ENCODE assay signal across 1 cellular context in the genomic region with DNA sequence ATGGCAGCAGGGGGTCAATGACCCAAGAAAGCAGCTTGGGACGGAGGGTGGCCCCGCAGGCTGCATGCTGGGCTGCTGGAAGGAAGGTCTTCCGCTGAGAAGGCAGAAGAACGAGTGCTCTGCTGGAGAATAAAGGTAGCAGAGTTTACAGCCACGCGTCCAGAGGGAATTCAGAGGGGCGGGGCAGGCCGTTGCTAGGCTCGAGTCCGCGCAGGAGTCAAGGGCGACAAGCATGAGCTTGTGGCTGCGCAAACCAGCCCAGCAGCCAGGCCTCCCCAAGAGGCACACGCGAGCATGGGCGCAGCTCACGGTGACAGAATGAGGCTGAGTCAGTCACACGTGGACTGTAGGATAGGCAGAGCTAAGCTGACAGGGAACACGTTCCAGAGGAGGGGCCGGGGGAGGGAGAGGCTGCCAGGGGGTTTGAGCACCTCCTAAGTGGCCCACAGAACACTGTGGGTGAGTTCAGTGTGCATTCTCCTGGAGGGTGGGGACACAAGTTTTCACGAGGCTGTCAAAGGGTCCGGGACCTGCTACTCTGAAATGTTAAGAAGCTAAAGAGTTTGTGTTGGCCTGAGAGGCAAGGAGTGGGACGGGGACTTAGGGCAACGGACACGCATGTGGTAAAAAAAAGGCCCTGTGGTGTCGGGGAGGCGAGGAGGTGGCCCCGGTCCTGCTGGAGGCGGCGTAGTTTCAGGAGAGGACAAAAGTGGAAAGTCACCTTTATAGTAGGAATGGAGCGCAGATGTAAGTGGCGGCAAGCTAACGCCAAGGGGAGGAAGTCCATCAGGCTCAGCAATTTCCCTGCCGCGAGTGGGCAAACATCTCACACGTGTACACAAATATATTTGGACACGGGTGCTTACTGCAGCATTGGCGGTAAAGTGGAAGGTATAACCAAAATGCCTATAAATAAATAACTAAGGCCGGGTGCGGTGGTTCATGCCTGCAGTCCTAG.
TF ChIP-seq lines count a peak whose summit lies in the region.

No MANE protein-coding gene starts in this region.

TF ChIP-seq in K562, 482 proteins besides CTCF, POLR2A, EP300 and RAD21 (continued from another document and continues in another):
- TF ChIP-seq, protein P1, sequence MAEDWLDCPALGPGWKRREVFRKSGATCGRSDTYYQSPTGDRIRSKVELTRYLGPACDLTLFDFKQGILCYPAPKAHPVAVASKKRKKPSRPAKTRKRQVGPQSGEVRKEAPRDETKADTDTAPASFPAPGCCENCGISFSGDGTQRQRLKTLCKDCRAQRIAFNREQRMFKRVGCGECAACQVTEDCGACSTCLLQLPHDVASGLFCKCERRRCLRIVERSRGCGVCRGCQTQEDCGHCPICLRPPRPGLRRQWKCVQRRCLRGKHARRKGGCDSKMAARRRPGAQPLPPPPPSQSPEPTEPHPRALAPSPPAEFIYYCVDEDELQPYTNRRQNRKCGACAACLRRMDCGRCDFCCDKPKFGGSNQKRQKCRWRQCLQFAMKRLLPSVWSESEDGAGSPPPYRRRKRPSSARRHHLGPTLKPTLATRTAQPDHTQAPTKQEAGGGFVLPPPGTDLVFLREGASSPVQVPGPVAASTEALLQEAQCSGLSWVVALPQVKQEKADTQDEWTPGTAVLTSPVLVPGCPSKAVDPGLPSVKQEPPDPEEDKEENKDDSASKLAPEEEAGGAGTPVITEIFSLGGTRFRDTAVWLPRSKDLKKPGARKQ (CRISPR knock-in tag; IDR thresholded peaks at IDR 0.05) = no peak
- TF ChIP-seq MCM5 (IDR thresholded peaks at IDR 0.05; ENCODE audit: low read depth) = no peak
- no peak for TF ChIP-seq ZNF766 (CRISPR knock-in tag; conservative IDR thresholded peaks at IDR 0.05)
- TF ChIP-seq SUPT5H (IDR thresholded peaks at IDR 0.05) = peak; percentile 31; the same call in 1 of the 2 replicates
- TF ChIP-seq RFX7 (CRISPR knock-in tag; IDR thresholded peaks at IDR 0.05) = no peak
- peak; percentile 73 for TF ChIP-seq POLR2G (IDR thresholded peaks at IDR 0.05; ENCODE audit: low read depth, low read length)
- TF ChIP-seq NBN (IDR thresholded peaks at IDR 0.05; ENCODE audit: low read depth) = no peak
- TF ChIP-seq, protein P2, sequence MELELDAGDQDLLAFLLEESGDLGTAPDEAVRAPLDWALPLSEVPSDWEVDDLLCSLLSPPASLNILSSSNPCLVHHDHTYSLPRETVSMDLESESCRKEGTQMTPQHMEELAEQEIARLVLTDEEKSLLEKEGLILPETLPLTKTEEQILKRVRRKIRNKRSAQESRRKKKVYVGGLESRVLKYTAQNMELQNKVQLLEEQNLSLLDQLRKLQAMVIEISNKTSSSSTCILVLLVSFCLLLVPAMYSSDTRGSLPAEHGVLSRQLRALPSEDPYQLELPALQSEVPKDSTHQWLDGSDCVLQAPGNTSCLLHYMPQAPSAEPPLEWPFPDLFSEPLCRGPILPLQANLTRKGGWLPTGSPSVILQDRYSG (tag; conservative IDR thresholded peaks at IDR 0.05; ENCODE audit: low read depth) = no peak
- no peak for TF ChIP-seq ELF4 (CRISPR knock-in tag; IDR thresholded peaks at IDR 0.05)
- TF ChIP-seq ZNF134 (CRISPR knock-in tag; conservative IDR thresholded peaks at IDR 0.05) = no peak
- TF ChIP-seq ZKSCAN8 (CRISPR knock-in tag; IDR thresholded peaks at IDR 0.05) = no peak
- no peak for TF ChIP-seq NEUROD1 (IDR thresholded peaks at IDR 0.05; ENCODE audit: borderline replicate concordance, low read depth, low read length, partially characterized antibody)
- TF ChIP-seq PYGO2 (tag; IDR thresholded peaks at IDR 0.05) = no peak
- peak; percentile 70 for TF ChIP-seq RBFOX2 (IDR thresholded peaks at IDR 0.05; ENCODE audit: low read depth, low read length)
- TF ChIP-seq U2AF2 (optimal IDR thresholded peaks at IDR 0.05; ENCODE audit: low read depth, low read length) = no peak
- no peak for TF ChIP-seq KDM1A (IDR thresholded peaks at IDR 0.05)
- no peak for TF ChIP-seq ZSCAN29 (IDR thresholded peaks at IDR 0.05)
- TF ChIP-seq SIX5 (IDR thresholded peaks at IDR 0.05; ENCODE audit: borderline replicate concordance in 1 of 2, insufficient read depth in 1 of 2, low read depth in 1 of 2, low read length in 2 of 2) = no peak
- TF ChIP-seq, protein P3, sequence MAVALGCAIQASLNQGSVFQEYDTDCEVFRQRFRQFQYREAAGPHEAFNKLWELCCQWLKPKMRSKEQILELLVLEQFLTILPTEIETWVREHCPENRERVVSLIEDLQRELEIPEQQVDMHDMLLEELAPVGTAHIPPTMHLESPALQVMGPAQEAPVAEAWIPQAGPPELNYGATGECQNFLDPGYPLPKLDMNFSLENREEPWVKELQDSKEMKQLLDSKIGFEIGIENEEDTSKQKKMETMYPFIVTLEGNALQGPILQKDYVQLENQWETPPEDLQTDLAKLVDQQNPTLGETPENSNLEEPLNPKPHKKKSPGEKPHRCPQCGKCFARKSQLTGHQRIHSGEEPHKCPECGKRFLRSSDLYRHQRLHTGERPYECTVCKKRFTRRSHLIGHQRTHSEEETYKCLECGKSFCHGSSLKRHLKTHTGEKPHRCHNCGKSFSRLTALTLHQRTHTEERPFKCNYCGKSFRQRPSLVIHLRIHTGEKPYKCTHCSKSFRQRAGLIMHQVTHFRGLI (CRISPR knock-in tag; IDR thresholded peaks at IDR 0.05) = no peak
- peak; percentile 88 for TF ChIP-seq MYC (IDR thresholded peaks at IDR 0.05; ENCODE audit: low read depth, low read length)
- no peak for TF ChIP-seq MYC (CRISPR knock-in tag; IDR thresholded peaks at IDR 0.05; ENCODE audit: borderline replicate concordance, low read depth)
- no peak for TF ChIP-seq ZNF354B (CRISPR knock-in tag; IDR thresholded peaks at IDR 0.05)
- no peak for TF ChIP-seq CBFA2T3 (IDR thresholded peaks at IDR 0.05)
- no peak for TF ChIP-seq CC2D1A (IDR thresholded peaks at IDR 0.05)
- TF ChIP-seq CHCHD3 (CRISPR knock-in tag; IDR thresholded peaks at IDR 0.05) = no peak
- TF ChIP-seq ZNF436 (CRISPR knock-in tag; IDR thresholded peaks at IDR 0.05) = no peak
- peak in 1 of 2 experiments; percentile 90; a peak in 1 of 4 replicates for TF ChIP-seq HDAC1 (IDR thresholded peaks at IDR 0.05)
- TF ChIP-seq STAT5B (CRISPR knock-in tag; IDR thresholded peaks at IDR 0.05) = no peak
- peak; percentile 42; the same call in 1 of the 2 replicates for TF ChIP-seq ZNF24 (IDR thresholded peaks at IDR 0.05)
- no peak for TF ChIP-seq ZNF830 (CRISPR knock-in tag; IDR thresholded peaks at IDR 0.05)
- TF ChIP-seq TCF7 (IDR thresholded peaks at IDR 0.05; ENCODE audit: borderline replicate concordance) = no peak
- no peak for TF ChIP-seq BCL6 (CRISPR knock-in tag; IDR thresholded peaks at IDR 0.05)
- TF ChIP-seq, protein P4, sequence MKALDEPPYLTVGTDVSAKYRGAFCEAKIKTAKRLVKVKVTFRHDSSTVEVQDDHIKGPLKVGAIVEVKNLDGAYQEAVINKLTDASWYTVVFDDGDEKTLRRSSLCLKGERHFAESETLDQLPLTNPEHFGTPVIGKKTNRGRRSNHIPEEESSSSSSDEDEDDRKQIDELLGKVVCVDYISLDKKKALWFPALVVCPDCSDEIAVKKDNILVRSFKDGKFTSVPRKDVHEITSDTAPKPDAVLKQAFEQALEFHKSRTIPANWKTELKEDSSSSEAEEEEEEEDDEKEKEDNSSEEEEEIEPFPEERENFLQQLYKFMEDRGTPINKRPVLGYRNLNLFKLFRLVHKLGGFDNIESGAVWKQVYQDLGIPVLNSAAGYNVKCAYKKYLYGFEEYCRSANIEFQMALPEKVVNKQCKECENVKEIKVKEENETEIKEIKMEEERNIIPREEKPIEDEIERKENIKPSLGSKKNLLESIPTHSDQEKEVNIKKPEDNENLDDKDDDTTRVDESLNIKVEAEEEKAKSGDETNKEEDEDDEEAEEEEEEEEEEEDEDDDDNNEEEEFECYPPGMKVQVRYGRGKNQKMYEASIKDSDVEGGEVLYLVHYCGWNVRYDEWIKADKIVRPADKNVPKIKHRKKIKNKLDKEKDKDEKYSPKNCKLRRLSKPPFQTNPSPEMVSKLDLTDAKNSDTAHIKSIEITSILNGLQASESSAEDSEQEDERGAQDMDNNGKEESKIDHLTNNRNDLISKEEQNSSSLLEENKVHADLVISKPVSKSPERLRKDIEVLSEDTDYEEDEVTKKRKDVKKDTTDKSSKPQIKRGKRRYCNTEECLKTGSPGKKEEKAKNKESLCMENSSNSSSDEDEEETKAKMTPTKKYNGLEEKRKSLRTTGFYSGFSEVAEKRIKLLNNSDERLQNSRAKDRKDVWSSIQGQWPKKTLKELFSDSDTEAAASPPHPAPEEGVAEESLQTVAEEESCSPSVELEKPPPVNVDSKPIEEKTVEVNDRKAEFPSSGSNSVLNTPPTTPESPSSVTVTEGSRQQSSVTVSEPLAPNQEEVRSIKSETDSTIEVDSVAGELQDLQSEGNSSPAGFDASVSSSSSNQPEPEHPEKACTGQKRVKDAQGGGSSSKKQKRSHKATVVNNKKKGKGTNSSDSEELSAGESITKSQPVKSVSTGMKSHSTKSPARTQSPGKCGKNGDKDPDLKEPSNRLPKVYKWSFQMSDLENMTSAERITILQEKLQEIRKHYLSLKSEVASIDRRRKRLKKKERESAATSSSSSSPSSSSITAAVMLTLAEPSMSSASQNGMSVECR (CRISPR knock-in tag; IDR thresholded peaks at IDR 0.05) = peak; percentile 96
- TF ChIP-seq MTA3 (IDR thresholded peaks at IDR 0.05; ENCODE audit: borderline replicate concordance) = peak; percentile 59; the same call in 1 of the 2 replicates
- TF ChIP-seq, protein P5, sequence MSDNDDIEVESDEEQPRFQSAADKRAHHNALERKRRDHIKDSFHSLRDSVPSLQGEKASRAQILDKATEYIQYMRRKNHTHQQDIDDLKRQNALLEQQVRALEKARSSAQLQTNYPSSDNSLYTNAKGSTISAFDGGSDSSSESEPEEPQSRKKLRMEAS (CRISPR knock-in tag; IDR thresholded peaks at IDR 0.05) = peak; percentile 98
- TF ChIP-seq ZNF197 (CRISPR knock-in tag; IDR thresholded peaks at IDR 0.05; ENCODE audit: low read depth) = no peak
- no peak for TF ChIP-seq CBFA2T2 (conservative IDR thresholded peaks at IDR 0.05)
- peak; percentile 64 for TF ChIP-seq HMGN3 (IDR thresholded peaks at IDR 0.05; ENCODE audit: borderline replicate concordance, extremely low read depth, insufficient read length, low read depth, low read length)
- no peak for TF ChIP-seq ETV1 (tag; conservative IDR thresholded peaks at IDR 0.05; ENCODE audit: low read depth)
- TF ChIP-seq ILF3 (IDR thresholded peaks at IDR 0.05; ENCODE audit: borderline replicate concordance) = no peak
- TF ChIP-seq TBL1XR1 (IDR thresholded peaks at IDR 0.05; ENCODE audit: low read length in 2 of 2) = no peak
- no peak for TF ChIP-seq GTF2F1 (IDR thresholded peaks at IDR 0.05; ENCODE audit: low read depth, low read length)
- TF ChIP-seq RB1 (IDR thresholded peaks at IDR 0.05; ENCODE audit: low read depth) = no peak
- TF ChIP-seq TOE1 (IDR thresholded peaks at IDR 0.05; ENCODE audit: borderline replicate concordance) = no peak
- TF ChIP-seq TOE1 (CRISPR knock-in tag; IDR thresholded peaks at IDR 0.05; ENCODE audit: borderline replicate concordance, low read depth) = no peak
- peak; percentile 50 for TF ChIP-seq TBP (optimal IDR thresholded peaks at IDR 0.05; ENCODE audit: low read depth, low read length)
- TF ChIP-seq, protein P6, sequence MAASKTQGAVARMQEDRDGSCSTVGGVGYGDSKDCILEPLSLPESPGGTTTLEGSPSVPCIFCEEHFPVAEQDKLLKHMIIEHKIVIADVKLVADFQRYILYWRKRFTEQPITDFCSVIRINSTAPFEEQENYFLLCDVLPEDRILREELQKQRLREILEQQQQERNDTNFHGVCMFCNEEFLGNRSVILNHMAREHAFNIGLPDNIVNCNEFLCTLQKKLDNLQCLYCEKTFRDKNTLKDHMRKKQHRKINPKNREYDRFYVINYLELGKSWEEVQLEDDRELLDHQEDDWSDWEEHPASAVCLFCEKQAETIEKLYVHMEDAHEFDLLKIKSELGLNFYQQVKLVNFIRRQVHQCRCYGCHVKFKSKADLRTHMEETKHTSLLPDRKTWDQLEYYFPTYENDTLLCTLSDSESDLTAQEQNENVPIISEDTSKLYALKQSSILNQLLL (CRISPR knock-in tag; IDR thresholded peaks at IDR 0.05; ENCODE audit: borderline replicate concordance) = no peak
- TF ChIP-seq GTF2A2 (tag; IDR thresholded peaks at IDR 0.05) = no peak
- TF ChIP-seq, protein P7, sequence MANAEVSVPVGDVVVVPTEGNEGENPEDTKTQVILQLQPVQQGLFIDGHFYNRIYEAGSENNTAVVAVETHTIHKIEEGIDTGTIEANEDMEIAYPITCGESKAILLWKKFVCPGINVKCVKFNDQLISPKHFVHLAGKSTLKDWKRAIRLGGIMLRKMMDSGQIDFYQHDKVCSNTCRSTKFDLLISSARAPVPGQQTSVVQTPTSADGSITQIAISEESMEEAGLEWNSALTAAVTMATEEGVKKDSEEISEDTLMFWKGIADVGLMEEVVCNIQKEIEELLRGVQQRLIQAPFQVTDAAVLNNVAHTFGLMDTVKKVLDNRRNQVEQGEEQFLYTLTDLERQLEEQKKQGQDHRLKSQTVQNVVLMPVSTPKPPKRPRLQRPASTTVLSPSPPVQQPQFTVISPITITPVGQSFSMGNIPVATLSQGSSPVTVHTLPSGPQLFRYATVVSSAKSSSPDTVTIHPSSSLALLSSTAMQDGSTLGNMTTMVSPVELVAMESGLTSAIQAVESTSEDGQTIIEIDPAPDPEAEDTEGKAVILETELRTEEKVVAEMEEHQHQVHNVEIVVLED (CRISPR knock-in tag; IDR thresholded peaks at IDR 0.05) = no peak
